Comparison of ENCODE assay signal across 10 cellular contexts in the genomic region with DNA sequence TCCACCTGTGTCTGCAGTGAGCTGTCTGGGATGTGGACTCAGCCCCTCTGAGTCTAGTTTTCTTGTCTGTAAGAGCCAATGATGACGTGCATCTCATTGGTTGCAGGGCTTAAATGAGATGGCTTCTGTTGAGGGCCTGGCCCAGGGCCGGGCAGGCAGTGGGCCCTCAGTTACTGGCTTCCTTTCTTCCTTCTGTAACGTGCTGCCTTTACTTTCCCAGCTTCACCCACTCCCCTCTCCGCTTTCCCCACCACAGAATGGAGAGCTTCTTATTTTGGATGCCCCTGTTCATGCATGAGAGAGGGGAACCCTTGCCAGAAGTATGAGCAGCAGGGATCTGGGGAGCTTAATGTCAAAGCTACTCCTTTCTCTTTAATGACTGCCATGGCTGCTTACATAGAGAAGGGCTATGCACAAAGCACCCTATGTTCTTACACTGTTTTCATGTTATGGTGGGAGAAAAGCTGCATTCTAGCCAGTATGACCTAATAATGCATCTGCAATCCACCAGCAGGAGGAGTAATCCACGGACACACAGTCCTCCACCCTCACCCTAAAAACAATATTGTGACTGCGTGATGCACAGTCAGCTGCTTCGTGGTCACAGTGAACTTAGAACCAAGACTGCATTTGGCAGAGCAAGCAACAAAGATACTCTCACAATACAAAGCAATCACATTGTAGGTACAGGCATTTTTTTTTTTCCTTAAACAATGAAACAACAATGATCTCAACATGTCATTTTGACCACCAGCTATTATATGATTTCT. TPM values are rescaled to one million over a fixed set of nuclear protein-coding genes. Genes with fewer than 3 reads are reported as not detected.
DNase-seq lines count a peak whose midpoint lies in the region; ATAC-seq and TF ChIP-seq lines count a peak whose summit lies in the region.
"Had no signal": no experiment of that assay in that cellular context is flagged by ENCODE, and none has a peak within 500 bp of the region (broad histone marks: within the 10 kb centered on the region; RNA-seq: fewer than 3 reads in every experiment).

No MANE protein-coding gene starts in this region.

- CTCF ChIA-PET in AG04450 (lab: Charles Lee): interaction anchor here (0.6 to 4.2 kb wide), 15 partner anchors 9 to 1102 kb away, joined by 3 to 34 read pairs (median 3); partner anchors contain the start of gene CREG2

- DNase-seq in AG04450 (ENCODE audit: low read depth, low spot score): peak; percentile 11
- DNase-seq in HuH-7 (ENCODE audit: low spot score): peak; percentile 45
- peak; percentile 71 for DNase-seq in brain microvascular endothelial cell
- DNase-seq in SHP77 (lab: John Stamatoyannopoulos, UW): no peak
- no peak for DNase-seq in left colon
- DNase-seq in GF-D8 (lab: John Stamatoyannopoulos, UW): no peak
- DNase-seq: right cardiac atrium had no signal

- H3K4me3 ChIP-seq in AG04450 (ENCODE audit: low read depth, low read length): no peak overlapping the region
- H3K4me3 ChIP-seq in brain microvascular endothelial cell (ENCODE audit: low read depth, low read length): no peak overlapping the region

- in situ Hi-C loops in brain microvascular endothelial cell (cut with HindIII; ENCODE audit: low pct_ligation_motif_present, low sequenced_read_pairs): no loop called here

- POLR2A ChIA-PET in AG04450 (lab: Yijun Ruan, JAX): no interaction called here

- no peaks in the 10 kb centered on the region for H3K36me3 ChIP-seq in brain microvascular endothelial cell (replicated peaks)

- peak; percentile 66 for TF ChIP-seq CTCF in AG04450 (IDR thresholded peaks at IDR 0.05; ENCODE audit: low read depth, low read length)
- TF ChIP-seq CTCF in brain microvascular endothelial cell (IDR thresholded peaks at IDR 0.05; ENCODE audit: low read depth, low read length, missing control alignments): peak; percentile 76

- no peaks in the 10 kb centered on the region for H3K9me3 ChIP-seq in AG04450 (ENCODE audit: control insufficient read depth, insufficient read depth, low read length)

- no peak overlapping the region for H3K27ac ChIP-seq in AG04450 (ENCODE audit: low read depth, low read length)
- H3K27ac ChIP-seq in brain microvascular endothelial cell: no peak overlapping the region
- peak overlapping the region; percentile 80 for H3K27ac ChIP-seq in layer of hippocampus (ENCODE audit: low read depth, low read length)

- intact Hi-C loops in left colon (cut with DNase I, micrococcal nuclease): loop anchor here in 1 of 2 donors (10.0 kb wide), 1 partner anchor 485 kb away; no protein-coding TSS in a partner anchor

- no peak for ATAC-seq in left colon
- ATAC-seq in HG02588 (IDR thresholded peaks at IDR 0.05; ENCODE audit: unreplicated experiment): no peak
- ATAC-seq: right cardiac atrium had no signal

- H3K27me3 ChIP-seq in AG04450 (ENCODE audit: control insufficient read depth, insufficient read depth, low read length) (no peaks in the 10 kb centered on the region), brain microvascular endothelial cell (replicated peaks) (no peaks in the 10 kb centered on the region), layer of hippocampus (ENCODE audit: control insufficient read depth, insufficient read depth, low read length) (no peaks in the 10 kb centered on the region)

RNA-seq across cellular contexts. Expression of gene CREG2, which starts 37.2 kb away (rescaled TPM):
- not detected in 2 replicates for polyA plus RNA-seq in AG04450 (2011; rRNA removed)
- polyA minus RNA-seq in AG04450 (2011; rRNA and poly(A)+ RNA removed): 0.04 TPM in 1 of 2 replicates, not detected in the other
- total RNA-seq in left colon: under 1 TPM; 0.06 to 0.12 TPM
- total RNA-seq: activated CD8-positive, alpha-beta memory T cell treated with anti-CD3 and anti-CD28 coated beads for 36 hours had no signal

RNA-seq across cellular contexts. Expression of gene RNF149, which starts 41.6 kb away (rescaled TPM):
- polyA plus RNA-seq in AG04450 (2011; rRNA removed): 15.5 and 18.8 TPM in 2 replicates
- polyA minus RNA-seq in AG04450 (2011; rRNA and poly(A)+ RNA removed): 12.3 and 14.0 TPM in 2 replicates
- 10 to 100 TPM; 56.9 to 57.0 TPM for total RNA-seq in left colon

Comparison
In these comparisons a context has a peak if more than half of its experiments do, and no peak if none do; other contexts are left out.
1. DNase-seq: peak in AG04450 (single experiment), HuH-7 (single experiment) and brain microvascular endothelial cell (single experiment); none in SHP77 (0 of 2), left colon (0 of 2) and GF-D8 (single experiment).